Comparison of ENCODE assay signal across 13 cellular contexts in the genomic region with DNA sequence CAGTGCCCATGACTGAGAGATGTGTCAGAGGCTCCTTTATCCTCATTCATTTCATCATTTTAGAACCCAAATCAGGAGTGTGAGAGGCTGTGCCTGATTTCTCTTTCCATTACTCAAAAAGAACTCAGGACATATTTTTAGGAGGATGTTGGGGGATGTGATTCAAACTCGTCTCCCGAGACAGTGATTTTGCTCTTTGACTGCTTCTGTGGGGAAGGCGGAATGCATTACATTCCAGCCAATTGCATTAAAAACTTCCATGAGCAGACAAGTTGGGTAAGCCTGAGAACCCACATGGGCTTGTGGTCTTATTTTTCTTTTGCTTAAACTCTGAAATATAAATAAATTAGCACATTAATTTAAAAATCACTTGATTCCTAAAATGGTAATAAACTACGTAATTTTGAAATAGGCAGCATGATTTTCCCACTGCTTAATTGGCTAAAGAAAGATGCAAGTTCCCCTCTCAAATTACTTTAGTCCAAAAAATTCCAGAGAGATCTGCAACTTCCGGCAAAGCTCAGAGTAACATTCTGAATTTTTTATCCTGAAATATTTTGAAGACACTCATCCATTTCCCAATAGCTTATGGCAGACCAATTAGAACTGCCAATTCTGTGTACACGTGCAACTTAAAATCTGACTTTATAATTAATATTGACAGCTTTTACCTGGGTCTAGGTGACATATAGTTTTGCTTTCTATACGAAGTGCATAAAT.
"Had no signal": no experiment of that assay in that cellular context is flagged by ENCODE, and none has a peak within 500 bp of the region (broad histone marks: within the 10 kb centered on the region; RNA-seq: fewer than 3 reads in every experiment).

No MANE protein-coding gene starts in this region.

- H3K27me3 ChIP-seq: heart right ventricle, sigmoid colon had no signal

- DNase-seq: activated CD4-positive, alpha-beta T cell treated with anti-CD3 and anti-CD28 coated beads for 4 hours; activated CD8-positive, alpha-beta T cell treated with anti-CD3 and anti-CD28 coated beads, Interleukin-2, amount 10 ng/mL, durations not matched to agents 7 days and 5 days; activated naive CD4-positive, alpha-beta T cell; effector memory CD8-positive, alpha-beta T cell; heart right ventricle; islet precursor cell; sigmoid colon; stimulated activated CD4-positive, alpha-beta T cell treated with anti-CD3 and anti-CD28 coated beads, Interleukin-15, amount 100 ng/mL, for 24 hours; stimulated activated CD4-positive, alpha-beta T cell treated with anti-CD3 and anti-CD28 coated beads, Interleukin-4, amount 100 ng/mL, for 24 hours; stimulated activated naive CD8-positive, alpha-beta T cell treated with anti-CD3 and anti-CD28 coated beads, Interleukin-15, amount 100 ng/mL, for 72 hours had no signal

- H3K4me3 ChIP-seq: heart right ventricle, sigmoid colon had no signal

- FAIRE-seq: frontal cortex had no signal

- ATAC-seq: activated CD8-positive, alpha-beta T cell treated with anti-CD3 and anti-CD28 coated beads, Interleukin-2, amount 10 ng/mL, durations not matched to agents 7 days and 5 days; effector memory CD8-positive, alpha-beta T cell; heart right ventricle; left lobe of liver; stimulated activated naive CD8-positive, alpha-beta T cell treated with anti-CD3 and anti-CD28 coated beads, Interleukin-15, amount 100 ng/mL, for 72 hours had no signal

- H3K4me1 ChIP-seq: heart right ventricle had no signal

- H3K36me3 ChIP-seq: heart right ventricle, sigmoid colon had no signal

- H3K9me3 ChIP-seq: heart right ventricle, sigmoid colon had no signal

- H3K27ac ChIP-seq: epithelial cell of prostate, sigmoid colon had no signal
